In the genomic region with DNA sequence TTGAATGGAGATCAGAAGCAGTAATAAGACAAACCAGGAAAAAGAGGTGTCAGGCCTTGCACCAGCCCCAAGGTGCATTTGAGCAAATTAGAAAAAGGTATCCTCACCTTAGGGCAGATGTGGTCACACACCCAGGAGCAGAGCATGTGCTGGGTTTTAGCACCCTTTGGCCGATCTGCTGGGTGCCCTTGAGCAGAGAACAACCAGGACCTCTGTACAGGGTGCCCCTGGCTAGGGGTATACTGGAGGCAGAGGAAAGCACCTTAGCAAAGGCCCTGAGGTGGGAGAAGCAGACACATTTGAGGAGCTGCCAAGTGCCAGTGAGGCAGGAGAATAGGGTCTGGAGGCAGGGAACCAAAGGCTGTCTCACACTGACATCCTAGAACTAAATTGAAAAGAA, we compare ENCODE assay signal across 1 cellular context.
TF ChIP-seq lines count a peak whose summit lies in the region.

No MANE protein-coding gene starts in this region.

TF ChIP-seq in GM23338, 12 proteins besides CTCF, POLR2A, EP300 and RAD21 (continued from another document):
- TF ChIP-seq, protein P1, sequence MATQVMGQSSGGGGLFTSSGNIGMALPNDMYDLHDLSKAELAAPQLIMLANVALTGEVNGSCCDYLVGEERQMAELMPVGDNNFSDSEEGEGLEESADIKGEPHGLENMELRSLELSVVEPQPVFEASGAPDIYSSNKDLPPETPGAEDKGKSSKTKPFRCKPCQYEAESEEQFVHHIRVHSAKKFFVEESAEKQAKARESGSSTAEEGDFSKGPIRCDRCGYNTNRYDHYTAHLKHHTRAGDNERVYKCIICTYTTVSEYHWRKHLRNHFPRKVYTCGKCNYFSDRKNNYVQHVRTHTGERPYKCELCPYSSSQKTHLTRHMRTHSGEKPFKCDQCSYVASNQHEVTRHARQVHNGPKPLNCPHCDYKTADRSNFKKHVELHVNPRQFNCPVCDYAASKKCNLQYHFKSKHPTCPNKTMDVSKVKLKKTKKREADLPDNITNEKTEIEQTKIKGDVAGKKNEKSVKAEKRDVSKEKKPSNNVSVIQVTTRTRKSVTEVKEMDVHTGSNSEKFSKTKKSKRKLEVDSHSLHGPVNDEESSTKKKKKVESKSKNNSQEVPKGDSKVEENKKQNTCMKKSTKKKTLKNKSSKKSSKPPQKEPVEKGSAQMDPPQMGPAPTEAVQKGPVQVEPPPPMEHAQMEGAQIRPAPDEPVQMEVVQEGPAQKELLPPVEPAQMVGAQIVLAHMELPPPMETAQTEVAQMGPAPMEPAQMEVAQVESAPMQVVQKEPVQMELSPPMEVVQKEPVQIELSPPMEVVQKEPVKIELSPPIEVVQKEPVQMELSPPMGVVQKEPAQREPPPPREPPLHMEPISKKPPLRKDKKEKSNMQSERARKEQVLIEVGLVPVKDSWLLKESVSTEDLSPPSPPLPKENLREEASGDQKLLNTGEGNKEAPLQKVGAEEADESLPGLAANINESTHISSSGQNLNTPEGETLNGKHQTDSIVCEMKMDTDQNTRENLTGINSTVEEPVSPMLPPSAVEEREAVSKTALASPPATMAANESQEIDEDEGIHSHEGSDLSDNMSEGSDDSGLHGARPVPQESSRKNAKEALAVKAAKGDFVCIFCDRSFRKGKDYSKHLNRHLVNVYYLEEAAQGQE (IDR thresholded peaks at IDR 0.05; ENCODE audit: unreplicated experiment): no peak
- no peak for TF ChIP-seq EZH2phosphoT487 (IDR thresholded peaks at IDR 0.05; ENCODE audit: unreplicated experiment)
